In genomic region chr7:73682745-73683055, GRCh38 we compare ENCODE assay signal across 8 cellular contexts. TPM values are rescaled to one million over a fixed set of nuclear protein-coding genes. Genes with fewer than 3 reads are reported as not detected.
DNase-seq lines count a peak whose midpoint lies in the region; ATAC-seq, FAIRE-seq and TF ChIP-seq lines count a peak whose summit lies in the region.

No MANE protein-coding gene starts in this region.

- H3K36me3 Mint-ChIP-seq in endothelial cell (ENCODE audit: low read depth, unreplicated experiment) = peaks cover 13% of the 10 kb centered on the region

- peaks cover 12% of the 10 kb centered on the region for H3K36me3 ChIP-seq in neutrophil

- H3K27me3 Mint-ChIP-seq in endothelial cell (ENCODE audit: unreplicated experiment) = peaks cover 9% of the 10 kb centered on the region

- peaks cover 17 to 20% of the 10 kb centered on the region in 2 experiments for H3K4me1 ChIP-seq in neutrophil (ENCODE audit: control insufficient read depth in 1 of 2, insufficient read depth in 1 of 2, low read depth in 1 of 2, low read length in 1 of 2)

- FAIRE-seq in H54 (lab: Jason Lieb, UNC) = no peak

- peaks cover 16% of the 10 kb centered on the region for H3K4me1 Mint-ChIP-seq in endothelial cell (ENCODE audit: unreplicated experiment)

- no peaks in the 10 kb centered on the region for H3K9me3 ChIP-seq in neutrophil

- H3K27me3 ChIP-seq in neutrophil = no peaks in the 10 kb centered on the region

- H3K27ac ChIP-seq in neutrophil = peak overlapping the region; percentile 67

- ATAC-seq in GM19351 (IDR thresholded peaks at IDR 0.05; ENCODE audit: unreplicated experiment) = peak; percentile 16

- H3K4me3 ChIP-seq in neutrophil (ENCODE audit: low read depth in 1 of 2, low read length in 1 of 2) = peak overlapping the region; percentile 93 to 99

- DNase-seq in NCI-H69 (lab: John Stamatoyannopoulos, UW) (peak; percentile 46), endothelial cell (ENCODE audit: low spot score) (no peak), SW480 (ENCODE audit: low spot score) (no peak), H54 (ENCODE audit: insufficient read length, low spot score) (no peak), NCI-H2107 (lab: John Stamatoyannopoulos, UW) (no peak), C1 segment of cervical spinal cord (lab: John Stamatoyannopoulos, UW) (no peak)

- H3K9me3 Mint-ChIP-seq in endothelial cell (ENCODE audit: unreplicated experiment) = no peaks in the 10 kb centered on the region

- no peak for TF ChIP-seq POLR2A in H54 (IDR thresholded peaks at IDR 0.05; ENCODE audit: low read depth, low read length)

- peak overlapping the region; percentile 72 for H3K27ac Mint-ChIP-seq in endothelial cell (ENCODE audit: unreplicated experiment)

- no peak for TF ChIP-seq CTCF in endothelial cell (IDR thresholded peaks at IDR 0.05; ENCODE audit: unreplicated experiment)
- no peak for TF ChIP-seq CTCF in neutrophil (IDR thresholded peaks at IDR 0.05)

- H3K4me3 Mint-ChIP-seq in endothelial cell (ENCODE audit: unreplicated experiment) = peak overlapping the region; percentile 99

RNA-seq across cellular contexts. Expression of gene DNAJC30, which starts 0.6 kb away (rescaled TPM):
- 10.3 TPM for total RNA-seq in endothelial cell (ENCODE audit: unreplicated experiment)

RNA-seq across cellular contexts. Expression of gene BUD23, which starts 0.7 kb away (rescaled TPM):
- 50.6 TPM for total RNA-seq in endothelial cell (ENCODE audit: unreplicated experiment)

RNA-seq across cellular contexts. Expression of gene VPS37D, which starts 15.1 kb away (rescaled TPM):
- 9.8 TPM for total RNA-seq in endothelial cell (ENCODE audit: unreplicated experiment)

RNA-seq across cellular contexts. Expression of gene STX1A, which starts 36.8 kb away (rescaled TPM):
- 13.2 TPM for total RNA-seq in endothelial cell (ENCODE audit: unreplicated experiment)

RNA-seq across cellular contexts. Expression of gene ABHD11, which starts 55.9 kb away (rescaled TPM):
- 16.4 TPM for total RNA-seq in endothelial cell (ENCODE audit: unreplicated experiment)
